34 cellular contexts compared by ENCODE assay signal in the genomic region with DNA sequence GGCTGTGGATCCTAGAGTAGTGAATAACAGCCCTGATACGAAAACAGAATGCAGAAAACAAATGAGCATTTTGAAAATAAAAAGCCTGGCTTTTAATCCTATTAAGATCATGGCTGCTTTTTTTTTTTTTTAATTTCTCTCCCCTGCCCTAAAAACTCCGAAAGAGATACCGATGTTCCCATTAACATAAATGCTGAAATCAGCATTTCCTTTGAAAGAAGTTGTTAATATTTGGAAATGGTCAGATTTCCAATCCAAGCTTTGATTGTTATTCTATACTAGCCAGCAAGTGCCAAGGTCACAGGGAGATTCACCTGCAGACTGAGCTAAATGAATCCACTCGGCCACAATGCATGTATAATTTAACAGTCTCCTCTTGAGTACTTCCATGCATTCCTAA.
"Had no signal": no experiment of that assay in that cellular context is flagged by ENCODE, and none has a peak within 500 bp of the region (broad histone marks: within the 10 kb centered on the region; RNA-seq: fewer than 3 reads in every experiment).

No MANE protein-coding gene starts in this region.

- H3K27me3 Mint-ChIP-seq: activated B cell treated with CpG ODN at 0.5 μM for 24 hours; activated naive CD4-positive, alpha-beta T cell treated with anti-CD3 and anti-CD28 coated beads, Interleukin-2, amount 50 U/mL, for 24 hours; activated T-helper 17 cell treated with anti-CD3 and anti-CD28 coated beads, Interleukin-2, amount 50 U/mL, for 72 hours had no signal

- FAIRE-seq: endometrium, endothelial cell of umbilical vein had no signal

- H3K4me3 ChIP-seq: adrenal gland, body of pancreas, colonic mucosa, esophagus squamous epithelium, gastroesophageal sphincter had no signal

- H3K9me3 Mint-ChIP-seq: activated B cell treated with CpG ODN at 0.5 μM for 24 hours; activated CD8-positive, alpha-beta T cell treated with anti-CD3 and anti-CD28 coated beads for 36 hours; activated naive CD8-positive, alpha-beta T cell treated with anti-CD3 and anti-CD28 coated beads for 36 hours; activated T-cell treated with anti-CD3 and anti-CD28 coated beads, Interleukin-2, amount 50 U/mL, for 4 hours; activated T-helper 17 cell treated with anti-CD3 and anti-CD28 coated beads, Interleukin-2, amount 50 U/mL, for 72 hours; T-helper 2 cell treated with Interferon-gamma antibody and Interleukin-4, amounts not matched to agents 5 μg/mL and 100 μg/mL, for 36 hours had no signal

- H3K27ac Mint-ChIP-seq: activated B cell treated with CpG ODN at 0.5 μM for 24 hours; activated CD8-positive, alpha-beta T cell treated with anti-CD3 and anti-CD28 coated beads for 36 hours; activated naive CD4-positive, alpha-beta T cell treated with anti-CD3 and anti-CD28 coated beads, Interleukin-2, amount 50 U/mL, for 24 hours; activated naive CD8-positive, alpha-beta T cell treated with anti-CD3 and anti-CD28 coated beads for 36 hours; activated naive CD8-positive, alpha-beta T cell treated with anti-CD3 and anti-CD28 coated beads, Interleukin-2, amount 50 U/mL, for 24 hours; activated T-helper 17 cell treated with anti-CD3 and anti-CD28 coated beads, Interleukin-2, amount 50 U/mL, for 72 hours; T-helper 17 cell; T-helper 2 cell treated with Interferon-gamma antibody and Interleukin-4, amounts not matched to agents 5 μg/mL and 100 μg/mL, for 36 hours had no signal

- H3K4me1 ChIP-seq: adrenal gland, body of pancreas, colonic mucosa, esophagus squamous epithelium, gastroesophageal sphincter had no signal

- H3K4me3 Mint-ChIP-seq: activated B cell treated with CpG ODN at 0.5 μM for 24 hours; activated CD8-positive, alpha-beta T cell treated with anti-CD3 and anti-CD28 coated beads for 36 hours; activated naive CD4-positive, alpha-beta T cell treated with anti-CD3 and anti-CD28 coated beads, Interleukin-2, amount 50 U/mL, for 24 hours; activated naive CD8-positive, alpha-beta T cell treated with anti-CD3 and anti-CD28 coated beads for 36 hours; activated naive CD8-positive, alpha-beta T cell treated with anti-CD3 and anti-CD28 coated beads, Interleukin-2, amount 50 U/mL, for 24 hours; activated T-cell treated with anti-CD3 and anti-CD28 coated beads, Interleukin-2, amount 50 U/mL, for 4 hours; activated T-helper 17 cell treated with anti-CD3 and anti-CD28 coated beads, Interleukin-2, amount 50 U/mL, for 72 hours; T-helper 17 cell; T-helper 2 cell treated with Interferon-gamma antibody and Interleukin-4, amounts not matched to agents 5 μg/mL and 100 μg/mL, for 36 hours had no signal

- H3K36me3 Mint-ChIP-seq: activated naive CD4-positive, alpha-beta T cell treated with anti-CD3 and anti-CD28 coated beads, Interleukin-2, amount 50 U/mL, for 24 hours; activated naive CD8-positive, alpha-beta T cell treated with anti-CD3 and anti-CD28 coated beads for 36 hours had no signal

- ATAC-seq: activated CD4-positive, CD25-positive, alpha-beta regulatory T cell treated with anti-CD3 and anti-CD28 coated beads, Interleukin-2, amount 50 U/mL, for 24 hours; activated CD8-positive, alpha-beta T cell treated with anti-CD3 and anti-CD28 coated beads for 36 hours; activated naive CD8-positive, alpha-beta T cell treated with anti-CD3 and anti-CD28 coated beads, Interleukin-2, amount 50 U/mL, for 24 hours; activated T-cell treated with anti-CD3 and anti-CD28 coated beads, Interleukin-2, amount 50 U/mL, for 4 hours; activated T-helper 17 cell treated with anti-CD3 and anti-CD28 coated beads, Interleukin-2, amount 50 U/mL, for 72 hours; body of pancreas; gastroesophageal sphincter; T-helper 17 cell had no signal

- H3K27me3 ChIP-seq: adrenal gland, colonic mucosa had no signal

- DNase-seq: activated B cell treated with CpG ODN at 0.5 μM for 24 hours; activated CD4-positive, alpha-beta T cell treated with anti-CD3 and anti-CD28 coated beads for 48 hours; activated CD4-positive, alpha-beta T cell treated with anti-CD3 and anti-CD28 coated beads, Interleukin-2, amount 50 U/mL, for 1 hour; activated CD4-positive, alpha-beta T cell treated with anti-CD3 and anti-CD28 coated beads, Interleukin-2, amount 50 U/mL, for 48 hours; activated CD8-positive, alpha-beta memory T cell treated with anti-CD3 and anti-CD28 coated beads for 24 hours; activated CD8-positive, alpha-beta T cell treated with anti-CD3 and anti-CD28 coated beads for 36 hours; activated effector memory CD4-positive, alpha-beta T cell treated with Interleukin-2 at 50 U/mL for 16 hours; activated gamma-delta T cell treated with Interleukin-2 at 50 U/mL for 16 hours; activated naive CD4-positive, alpha-beta T cell treated with Interleukin-2 at 50 U/mL for 16 hours; activated naive CD8-positive, alpha-beta T cell treated with anti-CD3 and anti-CD28 coated beads for 36 hours; activated naive CD8-positive, alpha-beta T cell treated with anti-CD3 and anti-CD28 coated beads, Interleukin-2, amount 50 U/mL, for 24 hours; activated T-cell treated with anti-CD3 and anti-CD28 coated beads, Interleukin-2, amount 50 U/mL, for 4 hours; adrenal gland; amygdala; aorta; body of pancreas; central memory CD4-positive, alpha-beta T cell; cerebellar nuclear complex; colonic mucosa; effector CD8-positive, alpha-beta T cell; esophagus squamous epithelium; foreskin melanocyte; T-helper 1 cell; T-helper 17 cell; T1000 had no signal

- H3K4me1 Mint-ChIP-seq: activated B cell treated with CpG ODN at 0.5 μM for 24 hours; activated naive CD4-positive, alpha-beta T cell treated with anti-CD3 and anti-CD28 coated beads, Interleukin-2, amount 50 U/mL, for 24 hours; activated naive CD8-positive, alpha-beta T cell treated with anti-CD3 and anti-CD28 coated beads for 36 hours; activated naive CD8-positive, alpha-beta T cell treated with anti-CD3 and anti-CD28 coated beads, Interleukin-2, amount 50 U/mL, for 24 hours; activated T-helper 17 cell treated with anti-CD3 and anti-CD28 coated beads, Interleukin-2, amount 50 U/mL, for 72 hours; T-helper 17 cell had no signal

- H3K36me3 ChIP-seq: adrenal gland, colonic mucosa, esophagus squamous epithelium, gastroesophageal sphincter, WERI-Rb-1 had no signal

- H3K9me3 ChIP-seq: adrenal gland, body of pancreas, colonic mucosa, esophagus squamous epithelium, gastroesophageal sphincter had no signal

- H3K27ac ChIP-seq: adrenal gland, body of pancreas, colonic mucosa, epithelial cell of prostate, esophagus squamous epithelium, gastroesophageal sphincter, WERI-Rb-1 had no signal
